In the genomic region with DNA sequence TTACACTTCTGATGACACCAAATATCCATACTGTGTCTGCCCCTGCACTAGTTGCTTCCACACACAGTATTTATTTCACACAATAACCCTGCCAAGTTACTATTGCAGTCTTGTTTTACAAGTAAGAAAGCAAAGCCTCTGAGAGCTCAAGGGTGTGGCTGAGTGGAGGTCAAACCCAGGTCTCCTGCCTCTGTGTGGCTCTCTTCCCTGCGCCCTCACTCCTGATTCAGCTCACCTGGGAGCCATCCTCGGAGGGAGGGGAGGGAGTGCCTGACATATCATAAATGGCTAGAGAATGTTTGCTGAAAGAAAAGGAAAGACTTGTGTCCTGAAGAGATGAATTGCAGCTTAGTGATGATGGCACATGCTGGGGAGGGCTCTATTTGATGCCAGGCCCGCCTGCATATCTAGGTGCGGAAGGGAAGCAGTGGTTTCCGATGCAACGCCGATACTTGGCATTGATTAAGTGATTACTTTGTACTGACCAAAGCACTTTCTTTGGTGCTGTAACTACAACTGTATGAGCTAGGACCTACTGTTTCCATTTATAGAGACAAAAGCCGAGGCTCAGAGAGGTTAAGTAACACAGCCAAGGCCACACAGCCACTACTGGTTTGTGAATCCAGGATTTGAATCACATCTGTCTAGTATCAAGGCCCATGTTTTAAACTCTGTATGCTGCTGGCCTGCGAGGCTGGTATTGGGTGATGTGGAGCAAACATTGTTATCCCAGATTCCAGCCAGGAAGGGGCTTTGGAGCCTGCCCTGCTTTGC, we compare ENCODE assay signal across 21 cellular contexts. TPM values are rescaled to one million over a fixed set of nuclear protein-coding genes. Genes with fewer than 3 reads are reported as not detected.
DNase-seq lines count a peak whose midpoint lies in the region; ATAC-seq and TF ChIP-seq lines count a peak whose summit lies in the region.
"Had no signal": no experiment of that assay in that cellular context is flagged by ENCODE, and none has a peak within 500 bp of the region (broad histone marks: within the 10 kb centered on the region; RNA-seq: fewer than 3 reads in every experiment).

No MANE protein-coding gene starts in this region.

- H3K4me1 ChIP-seq in HEK293 (ENCODE audit: control insufficient read depth, insufficient read depth, low read length) (no peaks in the 10 kb centered on the region), hepatocyte (ENCODE audit: insufficient read depth) (no peaks in the 10 kb centered on the region), tibial nerve (peaks cover 0 to 63% (median 5%) of the 10 kb centered on the region in 4 donors)
- H3K4me1 ChIP-seq: parathyroid adenoma had no signal

- POLR2A ChIA-PET in HEK293 (lab: Yijun Ruan, JAX) = no interaction called here

- H4K20me1 ChIP-seq in hepatocyte (ENCODE audit: insufficient read depth, poor library complexity, severe bottlenecking) = no peaks in the 10 kb centered on the region

- no peak overlapping the region for H3K4me2 ChIP-seq in hepatocyte

- no peak for ATAC-seq in activated T-helper 17 cell treated with anti-CD3 and anti-CD28 coated beads, Interleukin-2, amount 50 U/mL, for 72 hours (replicated peaks)
- no peak for ATAC-seq in HG03460 (IDR thresholded peaks at IDR 0.05; ENCODE audit: unreplicated experiment)
- ATAC-seq: T-cell had no signal

- H3K4me1 Mint-ChIP-seq in activated T-helper 17 cell treated with anti-CD3 and anti-CD28 coated beads, Interleukin-2, amount 50 U/mL, for 72 hours = no peaks in the 10 kb centered on the region

- TF ChIP-seq CTCF in HEK293 (tag by site-specific recombination; IDR thresholded peaks at IDR 0.05) (no peak), hepatocyte (IDR thresholded peaks at IDR 0.05; ENCODE audit: poor library complexity) (no peak), tibial nerve (IDR thresholded peaks at IDR 0.05) (no peak)

- no peaks in the 10 kb centered on the region for H3K9me2 ChIP-seq in hepatocyte (replicated peaks; ENCODE audit: insufficient read depth)

- DNase-seq in hepatocyte (ENCODE audit: low spot score) (peak; percentile 72), tibial nerve (ENCODE audit: low spot score in 2 of 2) (no peak), NCI-H2029 treated with DMSO at 0.1 percent for 48 hours (lab: John Stamatoyannopoulos, UW) (no peak), HPDE6-E6E7 (ENCODE audit: extremely low spot score) (no peak)
- DNase-seq: activated CD4-positive, alpha-beta T cell treated with anti-CD3 and anti-CD28 coated beads for 48 hours; activated CD8-positive, alpha-beta memory T cell treated with anti-CD3 and anti-CD28 coated beads, Interleukin-2, amount 50 U/mL, for 4 hours; activated effector memory CD4-positive, alpha-beta T cell treated with Interleukin-2 at 50 U/mL for 16 hours; COR-L47; HCEC 1CT; NCI-H1105; NCI-H2081 treated with DMSO at 0.1 percent for 48 hours; NCI-H526 treated with DMSO at 0.1 percent for 48 hours; SIG-M5; T-cell; thyroid gland had no signal

- H3K27me3 ChIP-seq in hepatocyte (no peaks in the 10 kb centered on the region), tibial nerve (no peaks in the 10 kb centered on the region)
- H3K27me3 ChIP-seq: cardiac muscle cell, thyroid gland had no signal

- no peaks in the 10 kb centered on the region for H3K27me3 Mint-ChIP-seq in activated T-helper 17 cell treated with anti-CD3 and anti-CD28 coated beads, Interleukin-2, amount 50 U/mL, for 72 hours
- H3K27me3 Mint-ChIP-seq: T-cell had no signal

- H3K79me2 ChIP-seq in hepatocyte = peaks cover 20% of the 10 kb centered on the region

- no peak for TF ChIP-seq EP300 in tibial nerve (IDR thresholded peaks at IDR 0.05)

- peak overlapping the region; percentile 5 for H3K27ac Mint-ChIP-seq in activated T-helper 17 cell treated with anti-CD3 and anti-CD28 coated beads, Interleukin-2, amount 50 U/mL, for 72 hours
- H3K27ac Mint-ChIP-seq: nephron, T-cell had no signal

- H3K9me3 ChIP-seq in HEK293 (ENCODE audit: control insufficient read depth, insufficient read depth, low read depth, low read length) (no peaks in the 10 kb centered on the region), hepatocyte (ENCODE audit: low read depth) (no peaks in the 10 kb centered on the region), tibial nerve (peaks cover 0 to 4% (median 0%) of the 10 kb centered on the region in 4 donors)
- H3K9me3 ChIP-seq: thyroid gland had no signal

- 81% methylated on average over 9 of the region's 9 CpGs for WGBS in hepatocyte (ENCODE audit: low lambda C conversion rate, missing lambda C conversion rate)
- 81 to 83% methylated on average over 9 of the region's 9 CpGs for WGBS in tibial nerve, 2 donors

- H2AFZ ChIP-seq in hepatocyte = no peak overlapping the region
- H2AFZ ChIP-seq: parathyroid adenoma had no signal

- no peaks in the 10 kb centered on the region for H3K36me3 Mint-ChIP-seq in activated T-helper 17 cell treated with anti-CD3 and anti-CD28 coated beads, Interleukin-2, amount 50 U/mL, for 72 hours (ENCODE audit: low read depth)

- H3K27ac ChIP-seq in HEK293 (ENCODE audit: extremely low read depth, low read depth, low read length) = no peak overlapping the region
- peak overlapping the region; percentile 28 for H3K27ac ChIP-seq in hepatocyte
- H3K27ac ChIP-seq in tibial nerve = peak overlapping the region; percentile 8 to 81 (median 63)
- H3K27ac ChIP-seq: cardiac muscle cell, parathyroid adenoma, thyroid gland had no signal

- H3K9me3 Mint-ChIP-seq in activated T-helper 17 cell treated with anti-CD3 and anti-CD28 coated beads, Interleukin-2, amount 50 U/mL, for 72 hours = no peaks in the 10 kb centered on the region

- no peaks in the 10 kb centered on the region for H3K36me3 ChIP-seq in HEK293 (ENCODE audit: control insufficient read depth in 2 of 2, insufficient read depth in 1 of 2, low read length in 2 of 2)
- no peaks in the 10 kb centered on the region for H3K36me3 ChIP-seq in hepatocyte (replicated peaks; ENCODE audit: insufficient read depth, low read depth)
- H3K36me3 ChIP-seq in tibial nerve = peaks cover 0 to 6% (median 0%) of the 10 kb centered on the region in 3 donors
- H3K36me3 ChIP-seq: cardiac muscle cell, thyroid gland had no signal

- H3K4me3 ChIP-seq in HEK293 (ENCODE audit: low read depth, low read length) (no peak overlapping the region), hepatocyte (no peak overlapping the region), tibial nerve (no peak overlapping the region)
- H3K4me3 ChIP-seq: cardiac muscle cell, thyroid gland had no signal

- CTCF ChIA-PET in HEK293 (lab: Yijun Ruan, JAX) = interaction anchor here (0.7 to 2.0 kb wide), 2 partner anchors 124 to 809 kb away, joined by 3 to 6 read pairs; no protein-coding TSS in a partner anchor

- TF ChIP-seq POLR2A in tibial nerve (IDR thresholded peaks at IDR 0.05) = no peak

- no peak overlapping the region for H3K4me3 Mint-ChIP-seq in activated T-helper 17 cell treated with anti-CD3 and anti-CD28 coated beads, Interleukin-2, amount 50 U/mL, for 72 hours
- H3K4me3 Mint-ChIP-seq: nephron, T-cell had no signal

TF ChIP-seq in HEK293, 187 proteins besides CTCF, POLR2A, EP300 and RAD21:
- TF ChIP-seq ZNF114 (tag by site-specific recombination; IDR thresholded peaks at IDR 0.05) (no peak), ZNF664 (tag by site-specific recombination; IDR thresholded peaks at IDR 0.05) (no peak), ZNF768 (tag by site-specific recombination; IDR thresholded peaks at IDR 0.05) (peak; percentile 66; the same call in 1 of the 2 replicates), ZNF121 (tag by site-specific recombination; IDR thresholded peaks at IDR 0.05) (no peak)
TF ChIP-seq in HEK293: peak in this region for 1.

RNA-seq across cellular contexts. Expression of a gene that starts 41.2 kb away (rescaled TPM):
- total RNA-seq in activated T-helper 17 cell treated with anti-CD3 and anti-CD28 coated beads, Interleukin-2, amount 50 U/mL, for 72 hours = 1 to 10 TPM; 3.9 TPM
- total RNA-seq in hepatocyte (10.8 and 12.1 TPM in 2 replicates), tibial nerve (10 to 100 TPM; 27.2 to 36.9 (median 33.2) TPM)
- 11.2 and 11.8 TPM in 2 replicates for polyA plus RNA-seq in hepatocyte
